1 cellular context compared by ENCODE assay signal in genomic region chr13:27203854-27204253, GRCh38.
TF ChIP-seq lines count a peak whose summit lies in the region.

No MANE protein-coding gene starts in this region.

TF ChIP-seq in HCT116, 20 proteins besides CTCF, POLR2A, EP300 and RAD21 (continued from another document):
- TF ChIP-seq CEBPB (IDR thresholded peaks at IDR 0.05; ENCODE audit: low read depth) = no peak
- no peak for TF ChIP-seq SRF (IDR thresholded peaks at IDR 0.05; ENCODE audit: low read depth)
- no peak for TF ChIP-seq SP1 (IDR thresholded peaks at IDR 0.05; ENCODE audit: low read depth)
- no peak for TF ChIP-seq ZBTB33 (IDR thresholded peaks at IDR 0.05; ENCODE audit: extremely low read depth, insufficient replicate concordance, low read length)
- no peak for TF ChIP-seq CBX3 (IDR thresholded peaks at IDR 0.05; ENCODE audit: low read depth)
- no peak for TF ChIP-seq ELF1 (IDR thresholded peaks at IDR 0.05; ENCODE audit: borderline replicate concordance, low read depth)
- no peak for TF ChIP-seq ZNF274 (IDR thresholded peaks at IDR 0.05; ENCODE audit: low read depth, low read length)
- no peak for TF ChIP-seq SIN3A (IDR thresholded peaks at IDR 0.05; ENCODE audit: low read depth)
